ENCODE assay signal across 27 cellular contexts in genomic region chr17:68865584-68865983, GRCh38.
"Had no signal": no experiment of that assay in that cellular context is flagged by ENCODE, and none has a peak within 500 bp of the region (broad histone marks: within the 10 kb centered on the region; RNA-seq: fewer than 3 reads in every experiment).

No MANE protein-coding gene starts in this region.

- H3K4me1 ChIP-seq: tibial artery, transverse colon, uterus had no signal

- H3K36me3 ChIP-seq: stomach, suprapubic skin, thoracic aorta, thyroid gland, tibial artery, transverse colon, upper lobe of left lung, upper lobe of right lung, uterus, vagina had no signal

- DNase-seq: stimulated activated CD4-positive, alpha-beta T cell treated with anti-CD3 and anti-CD28 coated beads, Interleukin-2, amount 100 ng/mL, for 48 hours; stimulated activated CD4-positive, alpha-beta T cell treated with anti-CD3 and anti-CD28 coated beads, Interleukin-4, amount 100 ng/mL, for 1 hour; stimulated activated CD4-positive, alpha-beta T cell treated with anti-CD3 and anti-CD28 coated beads, Interleukin-4, amount 100 ng/mL, for 24 hours; stimulated activated CD4-positive, alpha-beta T cell treated with anti-CD3 and anti-CD28 coated beads, Interleukin-4, amount 100 ng/mL, for 4 hours; stimulated activated CD8-positive, alpha-beta memory T cell treated with anti-CD3 and anti-CD28 coated beads, Interleukin-4, amount 100 ng/mL, for 48 hours; stimulated activated naive B cell treated with anti-CD40 and anti-IgM and Interleukin-4, amounts not matched to agents 10 μg/mL and 1 μg/mL and 100 μg/mL, for 72 hours; stimulated activated naive CD4-positive, alpha-beta T cell; stimulated activated naive CD4-positive, alpha-beta T cell treated with Interleukin-2 at 50 U/mL for 16 hours; stimulated activated naive CD8-positive, alpha-beta T cell treated with anti-CD3 and anti-CD28 coated beads, Interleukin-15, amount 100 ng/mL, for 72 hours; stimulated activated naive CD8-positive, alpha-beta T cell treated with anti-CD3 and anti-CD28 coated beads, Interleukin-15, Interleukin-2, amounts not matched to agents 100 U/mL and 50 U/mL, for 24 hours; stomach; substantia nigra; testis; thyroid gland; tibial artery; transverse colon; trophoblast cell; upper lobe of left lung; upper lobe of right lung; uterus had no signal

- FAIRE-seq: urothelium cell line had no signal

- H3K27me3 ChIP-seq: stomach, suprapubic skin, testis, thyroid gland, tibial artery, tibial nerve, transverse colon, upper lobe of left lung, upper lobe of right lung, uterus, vagina had no signal

- H3K9me3 ChIP-seq: stomach, suprapubic skin, testis, thoracic aorta, thyroid gland, tibial artery, transverse colon, upper lobe of left lung, upper lobe of right lung, uterus, vagina had no signal

- H3K4me3 ChIP-seq: stomach, suprapubic skin, testis, thoracic aorta, thyroid gland, tibial artery, tibial nerve, transverse colon, upper lobe of left lung, upper lobe of right lung, uterus, vagina had no signal

- ATAC-seq: stimulated activated effector memory CD8-positive, alpha-beta T cell treated with anti-CD3 and anti-CD28 coated beads, Interleukin-12 subunit alpha, Interleukin-12 subunit beta, amount 100 ng/mL, for 72 hours; stimulated activated memory B cell treated with anti-CD40 and anti-IgM and Interleukin-4, amounts not matched to agents 10 μg/mL and 1 μg/mL and 100 μg/mL, for 72 hours; stimulated activated naive B cell treated with anti-CD40 and anti-IgM and Interleukin-4, amounts not matched to agents 10 μg/mL and 1 μg/mL and 100 μg/mL, for 72 hours; stimulated activated naive CD8-positive, alpha-beta T cell treated with anti-CD3 and anti-CD28 coated beads, Interleukin-15, amount 100 ng/mL, for 72 hours; stimulated activated naive CD8-positive, alpha-beta T cell treated with anti-CD3 and anti-CD28 coated beads, Interleukin-15, Interleukin-2, amounts not matched to agents 100 U/mL and 50 U/mL, for 24 hours; upper lobe of right lung had no signal

- H3K27ac ChIP-seq: stomach, suprapubic skin, testis, thoracic aorta, thyroid gland, tibial artery, tibial nerve, transverse colon, upper lobe of left lung, upper lobe of right lung, uterus, vagina had no signal
